Comparison of ENCODE assay signal across 8 cellular contexts in the genomic region with DNA sequence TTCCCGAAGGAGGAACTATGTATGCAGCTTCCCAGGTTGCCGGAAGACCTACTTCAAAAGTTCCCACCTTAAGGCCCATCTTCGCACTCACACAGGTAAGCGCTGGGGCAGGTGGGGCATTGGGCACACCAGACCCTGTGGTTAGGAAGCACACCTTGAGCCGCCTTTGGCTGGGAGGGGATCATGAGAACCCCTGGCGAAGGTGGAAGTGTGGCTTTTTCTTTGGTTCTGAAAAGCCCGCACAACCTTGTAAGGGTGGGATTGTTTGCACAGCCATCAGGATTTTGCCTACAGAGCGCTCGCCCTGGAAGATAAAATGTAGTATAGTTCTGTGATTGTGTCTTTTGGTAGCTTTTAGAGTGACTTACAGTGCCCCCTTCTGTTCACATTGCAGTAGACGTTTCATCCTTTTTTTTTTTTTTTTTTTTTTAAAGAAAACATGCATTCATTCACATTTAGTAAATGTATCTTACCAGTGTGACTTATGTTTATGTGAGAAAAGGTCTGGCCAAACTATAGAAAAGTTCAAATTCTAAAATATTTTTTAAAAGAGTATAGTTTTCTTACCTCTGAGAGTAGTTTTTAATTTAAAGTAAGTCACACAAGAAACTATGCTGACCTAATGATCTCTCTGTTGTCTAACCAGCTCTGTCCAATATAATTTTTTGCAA. TPM values are rescaled to one million over a fixed set of nuclear protein-coding genes. Genes with fewer than 3 reads are reported as not detected.
A peak's percentile ranks its signal among the peaks of the same experiment; 100 is the strongest.
DNase-seq lines count a peak whose midpoint lies in the region; ATAC-seq and TF ChIP-seq lines count a peak whose summit lies in the region.

No MANE protein-coding gene starts in this region.

- H3K36me3 ChIP-seq in body of pancreas (replicated peaks in 1 of 2; ENCODE audit: insufficient read depth in 1 of 2, low read depth in 2 of 2) (peaks cover 7 to 22% of the 10 kb centered on the region in 2 donors), uterus (no peaks in the 10 kb centered on the region)

- no peaks in the 10 kb centered on the region for H3K9me3 ChIP-seq in body of pancreas
- H3K9me3 ChIP-seq in uterus, result no peaks in the 10 kb centered on the region

- POLR2A ChIA-PET in AG04449 (lab: Yijun Ruan, JAX) (interaction anchor here (0.6 kb wide), 3 partner anchors 64 to 458 kb away, joined by 3 to 4 read pairs (median 4); no protein-coding TSS in a partner anchor), GM10248 (lab: Yijun Ruan, JAX) (no interaction called here)

- H3K27ac Mint-ChIP-seq in activated CD8-positive, alpha-beta memory T cell treated with anti-CD3 and anti-CD28 coated beads, Interleukin-2, amount 10 ng/mL, durations not matched to agents 7 days and 5 days, result no peak overlapping the region
- H3K27ac Mint-ChIP-seq in activated T-helper 1 cell treated with anti-CD3 and anti-CD28 coated beads, Interleukin-12 subunit alpha, Interleukin-12 subunit beta, Interleukin-2, Interleukin-4 antibody, amounts not matched to agents 30 ng/mL and 10 ng/mL and 1 ng/mL, durations not matched to agents 14 hours and 24 hours and 36 hours, result no peak overlapping the region

- H3K4me1 ChIP-seq in body of pancreas (peaks cover 77% of the 10 kb centered on the region), uterus (peaks cover 3 to 7% of the 10 kb centered on the region in 2 donors)

- H3K27ac ChIP-seq in body of pancreas (peak overlapping the region in 1 of 4 donors; percentile 38), uterus (peak overlapping the region in 1 of 2 donors; percentile 35)

- H3K4me3 ChIP-seq in AG04449 (ENCODE audit: low read depth, low read length) (no peak overlapping the region), body of pancreas (no peak overlapping the region), uterus (no peak overlapping the region)

- 47 to 52% methylated on average over 10 of the region's 10 CpGs for WGBS in body of pancreas, 2 donors

- CTCF ChIA-PET in AG04449 (lab: Yijun Ruan, JAX), result interaction anchor here (0.6 to 12.4 kb wide), 27 partner anchors 9 to 493 kb away, joined by 3 to 293 read pairs (median 5); a partner anchor contains a TSS
- CTCF ChIA-PET in GM10248 (lab: Yijun Ruan, JAX), result interaction anchor here (0.6 to 11.3 kb wide), 24 partner anchors 10 to 578 kb away, joined by 3 to 93 read pairs (median 6); no protein-coding TSS in a partner anchor
- CTCF ChIA-PET in activated CD8-positive, alpha-beta memory T cell treated with anti-CD3 and anti-CD28 coated beads, Interleukin-2, amount 10 ng/mL, durations not matched to agents 7 days and 5 days (lab: Charles Lee), result interaction anchor here (0.5 to 10.3 kb wide), 26 partner anchors 8 to 1211 kb away, joined by 3 to 169 read pairs (median 5); a partner anchor contains a TSS

- intact Hi-C loops in body of pancreas (cut with DNase I) (no loop called here), left colon (cut with DNase I, micrococcal nuclease) (loop anchor here in 1 of 2 donors (2.0 to 10.0 kb wide), 2 partner anchors 64 to 234 kb away; no protein-coding TSS in a partner anchor), uterus (cut with DNase I; ENCODE audit: low total_unique reads) (loop anchor here (5.0 kb wide), 1 partner anchor 66 kb away; no protein-coding TSS in a partner anchor)
- intact Hi-C loops in activated T-helper 1 cell treated with anti-CD3 and anti-CD28 coated beads, Interleukin-12 subunit alpha, Interleukin-12 subunit beta, Interleukin-2, Interleukin-4 antibody, amounts not matched to agents 30 ng/mL and 10 ng/mL and 1 ng/mL, durations not matched to agents 14 hours and 24 hours and 36 hours (cut with micrococcal nuclease), result loop anchor here (1.0 to 10.0 kb wide), 7 partner anchors 64 to 906 kb away; a partner anchor contains a TSS

- peaks cover 8% of the 10 kb centered on the region for H3K4me1 Mint-ChIP-seq in activated CD8-positive, alpha-beta memory T cell treated with anti-CD3 and anti-CD28 coated beads, Interleukin-2, amount 10 ng/mL, durations not matched to agents 7 days and 5 days
- peaks cover 6% of the 10 kb centered on the region for H3K4me1 Mint-ChIP-seq in activated T-helper 1 cell treated with anti-CD3 and anti-CD28 coated beads, Interleukin-12 subunit alpha, Interleukin-12 subunit beta, Interleukin-2, Interleukin-4 antibody, amounts not matched to agents 30 ng/mL and 10 ng/mL and 1 ng/mL, durations not matched to agents 14 hours and 24 hours and 36 hours (ENCODE audit: low read depth)

- H3K36me3 Mint-ChIP-seq in activated CD8-positive, alpha-beta memory T cell treated with anti-CD3 and anti-CD28 coated beads, Interleukin-2, amount 10 ng/mL, durations not matched to agents 7 days and 5 days, result peaks cover 6% of the 10 kb centered on the region
- peaks cover 23% of the 10 kb centered on the region for H3K36me3 Mint-ChIP-seq in activated T-helper 1 cell treated with anti-CD3 and anti-CD28 coated beads, Interleukin-12 subunit alpha, Interleukin-12 subunit beta, Interleukin-2, Interleukin-4 antibody, amounts not matched to agents 30 ng/mL and 10 ng/mL and 1 ng/mL, durations not matched to agents 14 hours and 24 hours and 36 hours (ENCODE audit: low read depth)

- no peak for DNase-seq in AG04449 (ENCODE audit: low read depth, low spot score)
- peak; percentile 66 for DNase-seq in GM10248 (ENCODE audit: extremely low spot score)
- DNase-seq in NCI-H2227 (lab: John Stamatoyannopoulos, UW; ENCODE audit: unreplicated experiment), result peak; percentile 64
- peak in 1 of 4 donors; percentile 45 for DNase-seq in body of pancreas
- DNase-seq in left colon, result no peak
- no peak for DNase-seq in uterus
- DNase-seq in activated CD8-positive, alpha-beta memory T cell treated with anti-CD3 and anti-CD28 coated beads, Interleukin-2, amount 10 ng/mL, durations not matched to agents 7 days and 5 days, result no peak
- DNase-seq in activated T-helper 1 cell treated with anti-CD3 and anti-CD28 coated beads, Interleukin-12 subunit alpha, Interleukin-12 subunit beta, Interleukin-2, Interleukin-4 antibody, amounts not matched to agents 30 ng/mL and 10 ng/mL and 1 ng/mL, durations not matched to agents 14 hours and 24 hours and 36 hours (ENCODE audit: low spot score), result no peak

- no peak overlapping the region for H3K4me3 Mint-ChIP-seq in activated CD8-positive, alpha-beta memory T cell treated with anti-CD3 and anti-CD28 coated beads, Interleukin-2, amount 10 ng/mL, durations not matched to agents 7 days and 5 days
- H3K4me3 Mint-ChIP-seq in activated T-helper 1 cell treated with anti-CD3 and anti-CD28 coated beads, Interleukin-12 subunit alpha, Interleukin-12 subunit beta, Interleukin-2, Interleukin-4 antibody, amounts not matched to agents 30 ng/mL and 10 ng/mL and 1 ng/mL, durations not matched to agents 14 hours and 24 hours and 36 hours, result no peak overlapping the region

- TF ChIP-seq CTCF in AG04449 (IDR thresholded peaks at IDR 0.05; ENCODE audit: insufficient read depth, low read length, missing control alignments), result peak; percentile 37
- TF ChIP-seq CTCF in GM10248 (IDR thresholded peaks at IDR 0.05; ENCODE audit: control extremely low read depth, extremely low read depth, low read depth, missing control alignments), result peak; percentile 45
- TF ChIP-seq CTCF in body of pancreas (IDR thresholded peaks at IDR 0.05), result peak; percentile 45 to 80 (median 56)
- peak; percentile 59 to 64 (median 62) for TF ChIP-seq CTCF in uterus (IDR thresholded peaks at IDR 0.05)

- TF ChIP-seq POLR2A in body of pancreas (IDR thresholded peaks at IDR 0.05) (no peak), uterus (IDR thresholded peaks at IDR 0.05) (no peak)

- ATAC-seq in body of pancreas, result no peak
- peak; percentile 21 for ATAC-seq in left colon
- no peak for ATAC-seq in activated CD8-positive, alpha-beta memory T cell treated with anti-CD3 and anti-CD28 coated beads, Interleukin-2, amount 10 ng/mL, durations not matched to agents 7 days and 5 days

- H3K27me3 Mint-ChIP-seq in activated CD8-positive, alpha-beta memory T cell treated with anti-CD3 and anti-CD28 coated beads, Interleukin-2, amount 10 ng/mL, durations not matched to agents 7 days and 5 days, result no peaks in the 10 kb centered on the region
- no peaks in the 10 kb centered on the region for H3K27me3 Mint-ChIP-seq in activated T-helper 1 cell treated with anti-CD3 and anti-CD28 coated beads, Interleukin-12 subunit alpha, Interleukin-12 subunit beta, Interleukin-2, Interleukin-4 antibody, amounts not matched to agents 30 ng/mL and 10 ng/mL and 1 ng/mL, durations not matched to agents 14 hours and 24 hours and 36 hours (ENCODE audit: insufficient read depth)

- H3K27me3 ChIP-seq in body of pancreas, result no peaks in the 10 kb centered on the region
- no peaks in the 10 kb centered on the region for H3K27me3 ChIP-seq in uterus

- no peaks in the 10 kb centered on the region for H3K9me3 Mint-ChIP-seq in activated CD8-positive, alpha-beta memory T cell treated with anti-CD3 and anti-CD28 coated beads, Interleukin-2, amount 10 ng/mL, durations not matched to agents 7 days and 5 days (ENCODE audit: low read depth)
- no peaks in the 10 kb centered on the region for H3K9me3 Mint-ChIP-seq in activated T-helper 1 cell treated with anti-CD3 and anti-CD28 coated beads, Interleukin-12 subunit alpha, Interleukin-12 subunit beta, Interleukin-2, Interleukin-4 antibody, amounts not matched to agents 30 ng/mL and 10 ng/mL and 1 ng/mL, durations not matched to agents 14 hours and 24 hours and 36 hours

RNA-seq across cellular contexts. Expression of a gene that starts 5.3 kb away (rescaled TPM):
- total RNA-seq in body of pancreas (10 to 100 TPM; 25.7 to 32.6 TPM), left colon (10 to 100 TPM in 1 of 2 donors, 1 to 10 TPM in 1; 9.7 to 10.2 TPM), uterus (10 to 100 TPM; 23.4 to 49.9 (median 31.7) TPM)
- 10 to 100 TPM; 10.4 to 11.0 TPM for total RNA-seq in activated CD8-positive, alpha-beta memory T cell treated with anti-CD3 and anti-CD28 coated beads, Interleukin-2, amount 10 ng/mL, durations not matched to agents 7 days and 5 days
- total RNA-seq in activated T-helper 1 cell treated with anti-CD3 and anti-CD28 coated beads, Interleukin-12 subunit alpha, Interleukin-12 subunit beta, Interleukin-2, Interleukin-4 antibody, amounts not matched to agents 30 ng/mL and 10 ng/mL and 1 ng/mL, durations not matched to agents 14 hours and 24 hours and 36 hours, result 7.8 and 10.8 TPM in 2 replicates

RNA-seq across cellular contexts. Expression of a gene that starts 31.6 kb away (rescaled TPM):
- total RNA-seq in body of pancreas (10 to 100 TPM; 30.4 to 36.6 TPM), left colon (1 to 10 TPM in 1 of 2 donors, under 1 TPM in 1; 0.37 to 1.6 TPM), uterus (10 to 100 TPM in 2 of 4 donors, 1 to 10 TPM in 2; 7.2 to 15.5 (median 11.2) TPM)
- under 1 TPM in 1 of 2 experiments, not detected in 1; 0.75 TPM for total RNA-seq in activated CD8-positive, alpha-beta memory T cell treated with anti-CD3 and anti-CD28 coated beads, Interleukin-2, amount 10 ng/mL, durations not matched to agents 7 days and 5 days
- 0.56 and 0.70 TPM in 2 replicates for total RNA-seq in activated T-helper 1 cell treated with anti-CD3 and anti-CD28 coated beads, Interleukin-12 subunit alpha, Interleukin-12 subunit beta, Interleukin-2, Interleukin-4 antibody, amounts not matched to agents 30 ng/mL and 10 ng/mL and 1 ng/mL, durations not matched to agents 14 hours and 24 hours and 36 hours

Comparison
In these comparisons a context has a peak if more than half of its experiments do, and no peak if none do; other contexts are left out.
1. DNase-seq: peak in GM10248 (single experiment) and NCI-H2227 (single experiment); none in AG04449 (single experiment), left colon (0 of 2), uterus (0 of 2), activated CD8-positive, alpha-beta memory T cell treated with anti-CD3 and anti-CD28 coated beads, Interleukin-2, amount 10 ng/mL, durations not matched to agents 7 days and 5 days (single experiment) and activated T-helper 1 cell treated with anti-CD3 and anti-CD28 coated beads, Interleukin-12 subunit alpha, Interleukin-12 subunit beta, Interleukin-2, Interleukin-4 antibody, amounts not matched to agents 30 ng/mL and 10 ng/mL and 1 ng/mL, durations not matched to agents 14 hours and 24 hours and 36 hours (single experiment).
2. Peak in every context shown above with its lines, with median percentiles within 50 percentile points of each other: CTCF ChIP-seq.